Comparison of ENCODE assay signal across 9 cellular contexts in the genomic region with DNA sequence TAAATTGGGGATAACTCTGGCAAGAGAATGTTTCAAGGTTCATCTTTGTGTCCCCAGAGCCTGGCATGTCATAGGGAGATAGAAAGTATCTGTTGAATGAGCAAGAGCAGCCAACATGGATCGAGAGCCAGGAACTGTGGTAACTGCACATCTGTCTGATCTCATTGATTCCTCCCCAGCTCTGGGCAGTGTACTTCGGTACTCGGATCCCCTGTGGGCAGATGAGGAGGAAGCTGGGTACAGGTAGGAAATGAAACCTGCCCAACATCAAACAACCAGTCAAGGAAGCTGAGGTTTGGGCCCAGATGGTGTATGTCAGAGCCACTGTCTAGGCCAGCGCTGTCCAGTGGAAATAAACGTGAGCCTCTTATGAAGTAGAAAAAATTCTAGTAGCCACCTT.
DNase-seq lines count a peak whose midpoint lies in the region; ATAC-seq and TF ChIP-seq lines count a peak whose summit lies in the region.
"Had no signal": no experiment of that assay in that cellular context is flagged by ENCODE, and none has a peak within 500 bp of the region (broad histone marks: within the 10 kb centered on the region; RNA-seq: fewer than 3 reads in every experiment).

No MANE protein-coding gene starts in this region.

- in situ Hi-C loops in transverse colon (cut with MboI; ENCODE audit: low pct_ligation_motif_present in 1 of 4, low pct_unique_long_range_greater_than_20kb in 1 of 4, low sequenced_read_pairs in 3 of 4) = no loop called here

- H3K4me3 ChIP-seq in heart right ventricle (no peak overlapping the region), transverse colon (no peak overlapping the region), hepatocyte (no peak overlapping the region)

- CTCF ChIA-PET in GM10248 (lab: Yijun Ruan, JAX) = interaction anchor here (3.1 to 4.9 kb wide), 3 partner anchors 11 to 77 kb away, joined by 12 to 32 read pairs (median 14); a partner anchor contains a TSS

- H3K27me3 ChIP-seq in heart right ventricle (no peaks in the 10 kb centered on the region), transverse colon (no peaks in the 10 kb centered on the region), hepatocyte (no peaks in the 10 kb centered on the region)

- peaks cover 77% of the 10 kb centered on the region for H3K79me2 ChIP-seq in hepatocyte

- TF ChIP-seq EP300 in transverse colon (IDR thresholded peaks at IDR 0.05; ENCODE audit: low read depth) = no peak

- DNase-seq in heart right ventricle (no peak), Right ventricle myocardium inferior (ENCODE audit: missing footprints) (no peak), transverse colon (peak; percentile 42), activated gamma-delta T cell treated with Interleukin-2 at 50 U/mL for 16 hours (no peak), hepatocyte (ENCODE audit: low spot score) (no peak), GM10248 (ENCODE audit: extremely low spot score) (no peak)
- DNase-seq in central memory CD4-positive, alpha-beta T cell = peak; percentile 56
- DNase-seq: NCI-H2171 treated with DMSO at 0.1 percent for 48 hours had no signal

- H3K36me3 ChIP-seq in heart right ventricle = no peaks in the 10 kb centered on the region
- H3K36me3 ChIP-seq in transverse colon = no peaks in the 10 kb centered on the region
- no peaks in the 10 kb centered on the region for H3K36me3 ChIP-seq in hepatocyte (replicated peaks; ENCODE audit: insufficient read depth, low read depth)

- H3K4me1 ChIP-seq in heart right ventricle = peaks cover 56 to 100% (median 86%) of the 10 kb centered on the region in 9 donors
- H3K4me1 ChIP-seq in transverse colon = peaks cover 34 to 51% (median 37%) of the 10 kb centered on the region in 4 donors
- peaks cover 12% of the 10 kb centered on the region for H3K4me1 ChIP-seq in hepatocyte (ENCODE audit: insufficient read depth)

- H3K9me3 ChIP-seq in heart right ventricle = no peaks in the 10 kb centered on the region
- H3K9me3 ChIP-seq in transverse colon = no peaks in the 10 kb centered on the region
- H3K9me3 ChIP-seq in hepatocyte (ENCODE audit: low read depth) = no peaks in the 10 kb centered on the region

- POLR2A ChIA-PET in GM10248 (lab: Yijun Ruan, JAX) = no interaction called here

- ATAC-seq in heart right ventricle = no peak
- no peak for ATAC-seq in Right ventricle myocardium inferior
- ATAC-seq in HG03159 (IDR thresholded peaks at IDR 0.05; ENCODE audit: unreplicated experiment) = peak; percentile 68

- WGBS in heart right ventricle, 2 donors = 47 to 58% methylated on average over 5 of the region's 5 CpGs
- WGBS in transverse colon (ENCODE audit: low coverage in 1 of 2), 2 donors = 33 to 60% methylated on average over 1 to 5 of the region's 5 CpGs
- WGBS in hepatocyte (ENCODE audit: low lambda C conversion rate, missing lambda C conversion rate) = 82% methylated on average over 5 of the region's 5 CpGs

- H3K4me2 ChIP-seq in hepatocyte = no peak overlapping the region

- TF ChIP-seq POLR2A in transverse colon (IDR thresholded peaks at IDR 0.05) = no peak

- no peaks in the 10 kb centered on the region for H3K9me2 ChIP-seq in hepatocyte (replicated peaks; ENCODE audit: insufficient read depth)

- no peaks in the 10 kb centered on the region for H4K20me1 ChIP-seq in hepatocyte (ENCODE audit: insufficient read depth, poor library complexity, severe bottlenecking)

- peak overlapping the region in 6 of 10 donors; percentile 1 to 50 (median 35) for H3K27ac ChIP-seq in heart right ventricle
- peak overlapping the region in 3 of 4 donors; percentile 17 to 46 (median 27) for H3K27ac ChIP-seq in transverse colon
- no peak overlapping the region for H3K27ac ChIP-seq in hepatocyte

- TF ChIP-seq CTCF in heart right ventricle (IDR thresholded peaks at IDR 0.05) = no peak
- no peak for TF ChIP-seq CTCF in transverse colon (IDR thresholded peaks at IDR 0.05)
- no peak for TF ChIP-seq CTCF in hepatocyte (IDR thresholded peaks at IDR 0.05; ENCODE audit: poor library complexity)
- no peak for TF ChIP-seq CTCF in GM10248 (IDR thresholded peaks at IDR 0.05; ENCODE audit: control extremely low read depth, extremely low read depth, low read depth, missing control alignments)

- intact Hi-C loops in heart right ventricle (cut with DNase I) (loop anchor here in 3 of 10 donors (5.0 to 10.0 kb wide), 2 partner anchors 53 to 131 kb away; no protein-coding TSS in a partner anchor), Right ventricle myocardium inferior (cut with DNase I) (no loop called here), transverse colon (cut with DNase I; ENCODE audit: low total_unique reads) (no loop called here)

- H2AFZ ChIP-seq in hepatocyte = no peak overlapping the region

Comparison
In these comparisons a context has a peak if more than half of its experiments do, and no peak if none do; other contexts are left out.
1. DNase-seq: peak in central memory CD4-positive, alpha-beta T cell (single experiment) and transverse colon (single experiment); none in heart right ventricle (0 of 2), Right ventricle myocardium inferior (single experiment), activated gamma-delta T cell treated with Interleukin-2 at 50 U/mL for 16 hours (single experiment), hepatocyte (single experiment) and GM10248 (single experiment).